Comparison of ENCODE assay signal across 24 cellular contexts in genomic region chr11:97687106-97687505, GRCh38.
DNase-seq lines count a peak whose midpoint lies in the region; ATAC-seq and TF ChIP-seq lines count a peak whose summit lies in the region.
"Had no signal": no experiment of that assay in that cellular context is flagged by ENCODE, and none has a peak within 500 bp of the region (broad histone marks: within the 10 kb centered on the region; RNA-seq: fewer than 3 reads in every experiment).

No MANE protein-coding gene starts in this region.

- H2AK5ac ChIP-seq in H9 (ENCODE audit: insufficient read length, low read length), result no peak overlapping the region

- H3K56ac ChIP-seq in H9 (ENCODE audit: insufficient read length, low read depth, low read length), result no peak overlapping the region

- no peak overlapping the region for H3K4me3 Mint-ChIP-seq in H9
- H3K4me3 Mint-ChIP-seq: CD4-positive, alpha-beta T cell; IgD-negative memory B cell; T-cell had no signal

- H4K20me1 ChIP-seq in H9 (ENCODE audit: control insufficient read depth, insufficient read depth, insufficient read length) (no peaks in the 10 kb centered on the region), hepatocyte (ENCODE audit: insufficient read depth, poor library complexity, severe bottlenecking) (no peaks in the 10 kb centered on the region)
- H4K20me1 ChIP-seq: BLaER1 had no signal

- H3K27me3 Mint-ChIP-seq in H9 (ENCODE audit: low read depth), result no peaks in the 10 kb centered on the region
- H3K27me3 Mint-ChIP-seq: CD4-positive, alpha-beta T cell; IgD-negative memory B cell; T-cell had no signal

- no peak overlapping the region for H2BK20ac ChIP-seq in H9 (ENCODE audit: low read depth, low read length, poor library complexity, severe bottlenecking)

- H3K4me1 ChIP-seq in H9 (ENCODE audit: insufficient read depth, low read length) (no peaks in the 10 kb centered on the region), hepatocyte (ENCODE audit: insufficient read depth) (no peaks in the 10 kb centered on the region)
- H3K4me1 ChIP-seq: BLaER1 had no signal

- no peak overlapping the region for H4K5ac ChIP-seq in H9 (ENCODE audit: insufficient read length, low read depth, low read length)

- no peak overlapping the region for H2BK5ac ChIP-seq in H9 (ENCODE audit: insufficient read length, low read length)

- no peak overlapping the region for H2BK15ac ChIP-seq in H9 (ENCODE audit: low read depth, low read length)

- 0 out of 7 replicates have a peak overlapping the region, but pooled peaks of 2 of the 3 experiments have one; percentile 36 to 78 for H3K27ac Mint-ChIP-seq in H9
- H3K27ac Mint-ChIP-seq: CD4-positive, alpha-beta T cell; IgD-negative memory B cell; T-cell had no signal

- no peak overlapping the region for H3T11ph ChIP-seq in H9 (ENCODE audit: low read length)

- H3K9me2 ChIP-seq in hepatocyte (replicated peaks; ENCODE audit: insufficient read depth), result no peaks in the 10 kb centered on the region

- peaks cover 14 to 17% of the 10 kb centered on the region in 2 experiments for H3K4me1 Mint-ChIP-seq in H9
- H3K4me1 Mint-ChIP-seq: IgD-negative memory B cell, T-cell had no signal

- DNase-seq in H9, result no peak
- peak; percentile 66 for DNase-seq in SK-N-DZ (ENCODE audit: low spot score)
- no peak for DNase-seq in hepatocyte (ENCODE audit: low spot score)
- DNase-seq in retina, result peak; percentile 24
- DNase-seq in NCI-H2196 treated with DMSO at 0.1 percent for 48 hours (lab: John Stamatoyannopoulos, UW; ENCODE audit: unreplicated experiment), result no peak
- DNase-seq: CD4-positive, alpha-beta T cell; COR-L47; DND-41; GOT3; Karpas-422; MV-4-11; NCI-H1105 treated with DMSO at 0.1 percent for 48 hours; NCI-H2081 treated with DMSO at 0.1 percent for 48 hours; NCI-H2171 treated with DMSO at 0.1 percent for 48 hours; NCI-H446; NCI-H526; OCI-M1; SHP77 treated with DMSO at 0.1 percent for 48 hours; T-cell had no signal

- H2BK12ac ChIP-seq in H9 (ENCODE audit: insufficient read length, low read depth, low read length), result no peak overlapping the region

- H3K4me2 ChIP-seq in H9 (ENCODE audit: insufficient read depth, insufficient read length, low read length) (no peak overlapping the region), hepatocyte (no peak overlapping the region)
- H3K4me2 ChIP-seq: BLaER1 had no signal

- H2AFZ ChIP-seq in H9 (ENCODE audit: low read length) (no peak overlapping the region), hepatocyte (peak overlapping the region; percentile 17)

- no peak overlapping the region for H2BK120ac ChIP-seq in H9 (ENCODE audit: low read depth, low read length, poor library complexity, severe bottlenecking)

- H3K18ac ChIP-seq in H9 (ENCODE audit: insufficient read length, low read depth, low read length), result no peak overlapping the region

- no peaks in the 10 kb centered on the region for H3K23me2 ChIP-seq in H9 (ENCODE audit: insufficient read length, low read depth, low read length, poor library complexity, severe bottlenecking)

- no peak overlapping the region for H3K14ac ChIP-seq in H9 (ENCODE audit: insufficient read depth, low read length)

- H3K9me3 ChIP-seq in H9 (ENCODE audit: control insufficient read depth, low read depth, low read length), result no peaks in the 10 kb centered on the region
- no peaks in the 10 kb centered on the region for H3K9me3 ChIP-seq in hepatocyte (ENCODE audit: low read depth)
- H3K9me3 ChIP-seq: BLaER1 had no signal

- no peaks in the 10 kb centered on the region for H3K9me3 Mint-ChIP-seq in H9

- H3K36me3 ChIP-seq in hepatocyte (replicated peaks; ENCODE audit: insufficient read depth, low read depth), result no peaks in the 10 kb centered on the region
- H3K36me3 ChIP-seq: BLaER1 had no signal

- no peak for ATAC-seq in HG03045 (IDR thresholded peaks at IDR 0.05; ENCODE audit: unreplicated experiment)
- no peak for ATAC-seq in GM21381 (IDR thresholded peaks at IDR 0.05; ENCODE audit: unreplicated experiment)
- ATAC-seq: T-cell had no signal

- no peak overlapping the region for H3K4ac ChIP-seq in H9 (ENCODE audit: low read depth, low read length)

- H4K91ac ChIP-seq in H9 (ENCODE audit: insufficient read length, low read depth, low read length), result no peak overlapping the region

- TF ChIP-seq CTCF in H9 (conservative IDR thresholded peaks at IDR 0.05) (no peak), hepatocyte (IDR thresholded peaks at IDR 0.05; ENCODE audit: poor library complexity) (no peak)

- no CpG with 5 or more reads among the region's 4 CpGs for WGBS in H9 (ENCODE audit: extremely low coverage, insufficient read length, low lambda C conversion rate)
- WGBS in hepatocyte (ENCODE audit: low lambda C conversion rate, missing lambda C conversion rate), result 78% methylated on average over 4 of the region's 4 CpGs

- H3K79me1 ChIP-seq in H9 (ENCODE audit: insufficient read depth, low read depth, low read length, poor library complexity, severe bottlenecking), result no peaks in the 10 kb centered on the region

- H4K8ac ChIP-seq in H9 (replicated peaks; ENCODE audit: insufficient read length, low read depth, low read length), result no peak overlapping the region

- no peak overlapping the region for H3K4me3 ChIP-seq in hepatocyte
- H3K4me3 ChIP-seq: BLaER1 had no signal

- no peak overlapping the region for H3K27ac ChIP-seq in H9 (ENCODE audit: insufficient read length, low read depth, low read length)
- no peak overlapping the region for H3K27ac ChIP-seq in hepatocyte
- H3K27ac ChIP-seq: BLaER1, RWPE1 had no signal

- no peak overlapping the region for H3K9ac ChIP-seq in H9 (ENCODE audit: extremely low read depth, insufficient read length, low read length)
- H3K9ac ChIP-seq: BLaER1 had no signal

- H3K23ac ChIP-seq in H9 (ENCODE audit: insufficient read length, low read depth, low read length), result no peak overlapping the region

- no peaks in the 10 kb centered on the region for H3K36me3 Mint-ChIP-seq in H9 (ENCODE audit: insufficient read depth in 1 of 3, low read depth in 3 of 3)
- H3K36me3 Mint-ChIP-seq: IgD-negative memory B cell, T-cell had no signal

- H3K27me3 ChIP-seq in H9 (ENCODE audit: insufficient read depth, low read length), result no peaks in the 10 kb centered on the region
- no peaks in the 10 kb centered on the region for H3K27me3 ChIP-seq in hepatocyte
- H3K27me3 ChIP-seq: BLaER1 had no signal

- no peaks in the 10 kb centered on the region for H3K79me2 ChIP-seq in H9 (ENCODE audit: insufficient read depth, low read length)
- no peaks in the 10 kb centered on the region for H3K79me2 ChIP-seq in hepatocyte

Comparison
In these comparisons a context has a peak if more than half of its experiments do, and no peak if none do; other contexts are left out.
1. DNase-seq: peak in SK-N-DZ (single experiment) and retina (single experiment); none in H9 (single experiment), hepatocyte (single experiment) and NCI-H2196 treated with DMSO at 0.1 percent for 48 hours (single experiment).